1 cellular context compared by ENCODE assay signal in the genomic region with DNA sequence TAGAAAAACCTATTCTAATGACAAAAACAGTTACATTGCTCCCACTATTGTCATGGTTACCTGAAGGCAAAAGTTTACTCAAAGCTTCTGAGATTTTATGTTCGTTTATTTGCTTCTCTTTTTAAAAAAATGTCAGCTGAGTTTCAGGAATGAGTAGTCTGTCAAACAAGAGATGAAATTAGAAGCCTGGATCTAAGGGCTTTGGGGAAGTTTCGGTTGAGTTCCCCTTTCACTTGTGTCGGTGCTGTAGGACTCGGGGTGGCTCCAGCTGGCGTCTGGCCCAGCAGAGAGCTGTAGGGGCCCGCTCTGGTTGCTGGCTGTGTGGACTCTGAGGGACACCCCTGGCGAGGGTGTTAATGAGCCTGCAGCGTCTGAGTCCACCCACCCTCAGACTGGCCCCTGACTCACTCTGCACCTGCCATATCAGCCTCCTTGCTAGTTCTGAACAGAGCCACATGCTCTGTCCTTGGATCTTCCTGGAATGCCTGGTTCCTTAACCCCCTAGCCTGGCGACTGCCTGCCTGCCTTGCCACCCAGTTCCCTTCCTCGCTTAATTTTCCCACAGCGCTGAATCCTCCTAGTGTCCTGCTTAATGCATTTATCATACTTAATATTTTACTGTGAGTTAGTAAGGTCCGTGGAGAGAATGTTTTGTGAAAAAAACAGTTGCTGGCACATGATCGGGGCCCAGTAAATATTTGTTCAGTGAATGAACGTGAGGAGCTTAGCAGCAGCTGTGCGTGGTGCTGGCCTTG.
A peak's percentile ranks its signal among the peaks of the same experiment; 100 is the strongest.
TF ChIP-seq lines count a peak whose summit lies in the region.

No MANE protein-coding gene starts in this region.

TF ChIP-seq in A549, 52 proteins besides CTCF, POLR2A, EP300 and RAD21 (continued from another document):
- TF ChIP-seq, protein P1, sequence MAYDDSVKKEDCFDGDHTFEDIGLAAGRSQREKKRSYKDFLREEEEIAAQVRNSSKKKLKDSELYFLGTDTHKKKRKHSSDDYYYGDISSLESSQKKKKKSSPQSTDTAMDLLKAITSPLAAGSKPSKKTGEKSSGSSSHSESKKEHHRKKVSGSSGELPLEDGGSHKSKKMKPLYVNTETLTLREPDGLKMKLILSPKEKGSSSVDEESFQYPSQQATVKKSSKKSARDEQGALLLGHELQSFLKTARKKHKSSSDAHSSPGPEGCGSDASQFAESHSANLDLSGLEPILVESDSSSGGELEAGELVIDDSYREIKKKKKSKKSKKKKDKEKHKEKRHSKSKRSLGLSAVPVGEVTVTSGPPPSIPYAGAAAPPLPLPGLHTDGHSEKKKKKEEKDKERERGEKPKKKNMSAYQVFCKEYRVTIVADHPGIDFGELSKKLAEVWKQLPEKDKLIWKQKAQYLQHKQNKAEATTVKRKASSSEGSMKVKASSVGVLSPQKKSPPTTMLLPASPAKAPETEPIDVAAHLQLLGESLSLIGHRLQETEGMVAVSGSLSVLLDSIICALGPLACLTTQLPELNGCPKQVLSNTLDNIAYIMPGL (CRISPR knock-in tag; IDR thresholded peaks at IDR 0.05; ENCODE audit: borderline replicate concordance): no peak
- TF ChIP-seq RCOR1 (IDR thresholded peaks at IDR 0.05; ENCODE audit: low read depth, low read length) (no peak), JUNB (IDR thresholded peaks at IDR 0.05) (no peak), BHLHE40 (IDR thresholded peaks at IDR 0.05; ENCODE audit: low read depth, low read length) (peak; percentile 23; the same call in 1 of the 2 replicates)
- TF ChIP-seq, protein P2, sequence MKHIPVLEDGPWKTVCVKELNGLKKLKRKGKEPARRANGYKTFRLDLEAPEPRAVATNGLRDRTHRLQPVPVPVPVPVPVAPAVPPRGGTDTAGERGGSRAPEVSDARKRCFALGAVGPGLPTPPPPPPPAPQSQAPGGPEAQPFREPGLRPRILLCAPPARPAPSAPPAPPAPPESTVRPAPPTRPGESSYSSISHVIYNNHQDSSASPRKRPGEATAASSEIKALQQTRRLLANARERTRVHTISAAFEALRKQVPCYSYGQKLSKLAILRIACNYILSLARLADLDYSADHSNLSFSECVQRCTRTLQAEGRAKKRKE (CRISPR knock-in tag; IDR thresholded peaks at IDR 0.05; ENCODE audit: low read depth): no peak
- TF ChIP-seq, protein P3, sequence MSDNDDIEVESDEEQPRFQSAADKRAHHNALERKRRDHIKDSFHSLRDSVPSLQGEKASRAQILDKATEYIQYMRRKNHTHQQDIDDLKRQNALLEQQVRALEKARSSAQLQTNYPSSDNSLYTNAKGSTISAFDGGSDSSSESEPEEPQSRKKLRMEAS (IDR thresholded peaks at IDR 0.05): 0 out of 2 replicates have a peak, but pooled peaks have one; percentile 8
TF ChIP-seq in A549: peak in this region for 2.
